8 cellular contexts compared by ENCODE assay signal in genomic region chr20:45362804-45363610, GRCh38. TPM values are rescaled to one million over a fixed set of nuclear protein-coding genes. Genes with fewer than 3 reads are reported as not detected.
A peak's percentile ranks its signal among the peaks of the same experiment; 100 is the strongest.
DNase-seq lines count a peak whose midpoint lies in the region; ATAC-seq lines count a peak whose summit lies in the region.

TSS of gene SYS1 (plus strand) at chr20:45363156. CDS start at chr20:45363532, 376 bp downstream.

- H2BK5ac ChIP-seq in mesenchymal stem cell (ENCODE audit: low read depth, low read length, poor library complexity, severe bottlenecking) = peak within 1 kb of the TSS; percentile 84

- under 1% methylated on average over 55 of the region's 55 CpGs for WGBS in mesenchymal stem cell

- H2BK120ac ChIP-seq in mesenchymal stem cell (ENCODE audit: low read depth, low read length) = peak within 1 kb of the TSS; percentile 77

- peaks cover 23% of the 10 kb centered on the region for H3K36me3 Mint-ChIP-seq in activated CD8-positive, alpha-beta memory T cell treated with anti-CD3 and anti-CD28 coated beads, Interleukin-2, amount 10 ng/mL, durations not matched to agents 7 days and 5 days

- H3K4me1 ChIP-seq in HUES48 (ENCODE audit: control insufficient read depth, insufficient read depth, low read length) = peaks cover 10% of the 10 kb centered on the region
- H3K4me1 ChIP-seq in NT2/D1 (ENCODE audit: insufficient read depth, insufficient read length) = peaks cover 7% of the 10 kb centered on the region
- H3K4me1 ChIP-seq in endocrine pancreas (ENCODE audit: control insufficient read depth, insufficient read depth, low read length) = peaks cover 5% of the 10 kb centered on the region
- H3K4me1 ChIP-seq in mesenchymal stem cell (ENCODE audit: control insufficient read depth, insufficient read depth, low read depth, low read length) = peaks cover 19% of the 10 kb centered on the region

- peak within 1 kb of the TSS; percentile 91 for H2AFZ ChIP-seq in mesenchymal stem cell (ENCODE audit: low read depth, low read length)

- peak within 1 kb of the TSS in 1 of 2 experiments; percentile 69 for H3K14ac ChIP-seq in mesenchymal stem cell (ENCODE audit: low read length in 2 of 2)

- DNase-seq in D341Med (ENCODE audit: low spot score) (peak; percentile 97), NT2/D1 (ENCODE audit: low read depth, low spot score) (peak; percentile 96), mesenchymal stem cell (peak; percentile 98)
- peak; percentile 99 for DNase-seq in activated CD8-positive, alpha-beta memory T cell treated with anti-CD3 and anti-CD28 coated beads, Interleukin-2, amount 10 ng/mL, durations not matched to agents 7 days and 5 days
- peak; percentile 95 for DNase-seq in stimulated activated CD8-positive, alpha-beta memory T cell treated with anti-CD3 and anti-CD28 coated beads, Interleukin-12 subunit alpha, Interleukin-12 subunit beta, amount 100 ng/mL, for 4 hours (ENCODE audit: low read depth)

- H3K4me1 Mint-ChIP-seq in activated CD8-positive, alpha-beta memory T cell treated with anti-CD3 and anti-CD28 coated beads, Interleukin-2, amount 10 ng/mL, durations not matched to agents 7 days and 5 days = peaks cover 52% of the 10 kb centered on the region

- H3K27me3 ChIP-seq in HUES48 (ENCODE audit: control insufficient read depth, insufficient read depth, low read length) (no peaks in the 10 kb centered on the region), NT2/D1 (ENCODE audit: insufficient read depth, insufficient read length) (no peaks in the 10 kb centered on the region), endocrine pancreas (ENCODE audit: control insufficient read depth, insufficient read depth, low read length) (no peaks in the 10 kb centered on the region), mesenchymal stem cell (ENCODE audit: control insufficient read depth in 1 of 2, insufficient read depth in 1 of 2, low read length in 2 of 2) (no peaks in the 10 kb centered on the region)

- CTCF ChIA-PET in activated CD8-positive, alpha-beta memory T cell treated with anti-CD3 and anti-CD28 coated beads, Interleukin-2, amount 10 ng/mL, durations not matched to agents 7 days and 5 days (lab: Charles Lee) = interaction anchor here (0.7 to 19.3 kb wide), 32 partner anchors 10 to 606 kb away, joined by 3 to 478 read pairs (median 5); partner anchors contain the start of genes PIGT and SDC4

- H3K27ac ChIP-seq in HUES48 (ENCODE audit: low read depth, low read length) (peak within 1 kb of the TSS; percentile 95), mesenchymal stem cell (ENCODE audit: low read length, poor library complexity, severe bottlenecking) (peak within 1 kb of the TSS; percentile 95)

- peak within 1 kb of the TSS; percentile 97 for H3K27ac Mint-ChIP-seq in activated CD8-positive, alpha-beta memory T cell treated with anti-CD3 and anti-CD28 coated beads, Interleukin-2, amount 10 ng/mL, durations not matched to agents 7 days and 5 days

- H3K4me3 ChIP-seq in HUES48 (ENCODE audit: low read depth, low read length) = peak within 1 kb of the TSS; percentile 89
- H3K4me3 ChIP-seq in NT2/D1 (ENCODE audit: insufficient read length, low read depth) = peak within 1 kb of the TSS; percentile 92
- H3K4me3 ChIP-seq in endocrine pancreas (ENCODE audit: control insufficient read depth, insufficient read depth, low read length) = peak within 1 kb of the TSS; percentile 75
- H3K4me3 ChIP-seq in mesenchymal stem cell (ENCODE audit: insufficient read depth in 1 of 2, low read depth in 1 of 2, low read length in 2 of 2) = peak within 1 kb of the TSS; percentile 79 to 95

- peak within 1 kb of the TSS; percentile 99 for H4K8ac ChIP-seq in mesenchymal stem cell (ENCODE audit: low read length)

- H3K9ac ChIP-seq in HUES48 (ENCODE audit: low read depth, low read length) (peak within 1 kb of the TSS; percentile 68), NT2/D1 (ENCODE audit: insufficient read length, low read depth) (peak within 1 kb of the TSS; percentile 95), endocrine pancreas (ENCODE audit: control insufficient read depth, insufficient read depth, low read length) (peak within 1 kb of the TSS; percentile 91), mesenchymal stem cell (ENCODE audit: low read length) (peak within 1 kb of the TSS; percentile 99)

- H3K23ac ChIP-seq in mesenchymal stem cell (ENCODE audit: low read length in 2 of 2) = peak within 1 kb of the TSS in 1 of 2 experiments; percentile 3

- no peaks in the 10 kb centered on the region for H3K9me3 Mint-ChIP-seq in activated CD8-positive, alpha-beta memory T cell treated with anti-CD3 and anti-CD28 coated beads, Interleukin-2, amount 10 ng/mL, durations not matched to agents 7 days and 5 days (ENCODE audit: low read depth)

- H3K79me1 ChIP-seq in mesenchymal stem cell (replicated peaks; ENCODE audit: low read length, poor library complexity, severe bottlenecking) = peaks cover 24% of the 10 kb centered on the region

- H3K36me3 ChIP-seq in HUES48 (ENCODE audit: control insufficient read depth, insufficient read depth, low read length) (peaks cover 27% of the 10 kb centered on the region), NT2/D1 (ENCODE audit: insufficient read depth, insufficient read length, low read length) (peaks cover 32% of the 10 kb centered on the region), endocrine pancreas (ENCODE audit: control insufficient read depth, insufficient read depth, low read length) (peaks cover 7% of the 10 kb centered on the region), mesenchymal stem cell (ENCODE audit: control insufficient read depth in 1 of 2, insufficient read depth in 2 of 2, low read depth in 1 of 2, low read length in 2 of 2) (peaks cover 22 to 29% of the 10 kb centered on the region in 2 experiments)

- no peak within 1 kb of the TSS for H2BK12ac ChIP-seq in mesenchymal stem cell (ENCODE audit: low read length in 2 of 2)

- H3K18ac ChIP-seq in mesenchymal stem cell (ENCODE audit: low read depth in 1 of 2, low read length in 2 of 2) = peak within 1 kb of the TSS; percentile 95 to 98

- H3K4ac ChIP-seq in mesenchymal stem cell (ENCODE audit: low read depth in 1 of 2, low read length in 2 of 2) = peak within 1 kb of the TSS in 1 of 2 experiments; percentile 90

- peak within 1 kb of the TSS; percentile 100 for H3K4me3 Mint-ChIP-seq in activated CD8-positive, alpha-beta memory T cell treated with anti-CD3 and anti-CD28 coated beads, Interleukin-2, amount 10 ng/mL, durations not matched to agents 7 days and 5 days

- H3K4me2 ChIP-seq in mesenchymal stem cell (ENCODE audit: low read length, poor library complexity, severe bottlenecking) = peak within 1 kb of the TSS; percentile 76

- ATAC-seq in GM21390 (IDR thresholded peaks at IDR 0.05; ENCODE audit: unreplicated experiment) = peak; percentile 68
- peak; percentile 92 for ATAC-seq in activated CD8-positive, alpha-beta memory T cell treated with anti-CD3 and anti-CD28 coated beads, Interleukin-2, amount 10 ng/mL, durations not matched to agents 7 days and 5 days

- H2AK5ac ChIP-seq in mesenchymal stem cell (ENCODE audit: low read length, severe bottlenecking) = peak within 1 kb of the TSS; percentile 55

- H3K27me3 Mint-ChIP-seq in activated CD8-positive, alpha-beta memory T cell treated with anti-CD3 and anti-CD28 coated beads, Interleukin-2, amount 10 ng/mL, durations not matched to agents 7 days and 5 days = peaks cover 3% of the 10 kb centered on the region

- peak within 1 kb of the TSS; percentile 84 for H2BK15ac ChIP-seq in mesenchymal stem cell (ENCODE audit: low read depth, poor library complexity, severe bottlenecking)

- H3K9me3 ChIP-seq in HUES48 (ENCODE audit: control insufficient read depth, insufficient read depth, low read length) = no peaks in the 10 kb centered on the region
- no peaks in the 10 kb centered on the region for H3K9me3 ChIP-seq in NT2/D1 (ENCODE audit: insufficient read depth, low read length)
- H3K9me3 ChIP-seq in endocrine pancreas (ENCODE audit: control insufficient read depth, low read length) = no peaks in the 10 kb centered on the region
- no peaks in the 10 kb centered on the region for H3K9me3 ChIP-seq in mesenchymal stem cell (ENCODE audit: control insufficient read depth, low read length)

- peak within 1 kb of the TSS; percentile 92 for H4K91ac ChIP-seq in mesenchymal stem cell (ENCODE audit: low read length)

RNA-seq across cellular contexts. Expression of gene SYS1, which starts in this region (rescaled TPM):
- 10 to 100 TPM; 19.6 to 24.9 TPM for total RNA-seq in activated CD8-positive, alpha-beta memory T cell treated with anti-CD3 and anti-CD28 coated beads, Interleukin-2, amount 10 ng/mL, durations not matched to agents 7 days and 5 days
- polyA plus RNA-seq in mesenchymal stem cell (2013, experiment 1 of 2) = 18.6 TPM
- 17.5 TPM for polyA plus RNA-seq in mesenchymal stem cell (2013, experiment 2 of 2)

Comparison
In these comparisons a context has a peak if more than half of its experiments do, and no peak if none do; other contexts are left out.
1. Peak in every context shown above with its lines: DNase-seq, ATAC-seq, H3K4me3 ChIP-seq and H3K27ac ChIP-seq.